Comparison of ENCODE assay signal across 1 cellular context in genomic region chr19:3133793-3134116, GRCh38.
TF ChIP-seq lines count a peak whose summit lies in the region.

No MANE protein-coding gene starts in this region.

TF ChIP-seq in K562, 482 proteins besides CTCF, POLR2A, EP300 and RAD21 (continued from another document):
- no peak for TF ChIP-seq UBTF (IDR thresholded peaks at IDR 0.05; ENCODE audit: borderline replicate concordance in 1 of 2, low read depth in 2 of 2, low read length in 2 of 2)
- no peak for TF ChIP-seq ZNF830 (CRISPR knock-in tag; IDR thresholded peaks at IDR 0.05)
